In the genomic region with DNA sequence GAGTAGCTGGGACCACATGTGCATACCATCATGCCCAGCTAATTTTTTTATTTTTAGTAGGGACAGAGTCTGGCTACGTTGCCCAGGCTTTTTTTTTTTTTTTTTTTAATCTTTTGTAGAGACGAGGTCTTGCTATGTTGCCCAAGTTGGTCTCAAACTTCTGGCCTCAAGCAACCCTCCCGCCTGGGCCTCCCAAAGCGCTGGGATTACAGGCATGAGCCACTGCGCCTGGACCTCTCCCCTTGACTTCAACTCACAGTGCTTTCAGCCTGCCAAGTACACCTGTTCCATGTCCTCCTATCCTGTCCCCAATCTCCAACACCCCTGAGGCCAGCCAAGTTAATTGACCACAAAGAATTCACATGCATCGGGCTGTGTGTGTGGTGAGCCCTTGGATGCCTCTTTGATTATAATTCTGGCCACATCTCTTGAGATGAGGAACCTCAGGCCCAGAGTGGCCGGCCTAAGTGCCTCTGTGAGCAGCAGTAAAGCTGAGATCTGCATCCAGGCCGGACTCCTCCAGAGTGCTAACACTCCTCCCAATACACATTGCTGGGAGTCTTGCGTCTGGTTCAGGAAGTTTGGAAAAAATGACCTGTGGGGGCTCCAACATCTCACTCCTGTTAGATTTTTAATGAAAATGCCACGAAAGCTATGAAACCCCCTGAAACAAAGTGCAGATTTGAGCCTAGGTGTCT, we compare ENCODE assay signal across 12 cellular contexts. TPM values are rescaled to one million over a fixed set of nuclear protein-coding genes. Genes with fewer than 3 reads are reported as not detected.
DNase-seq lines count a peak whose midpoint lies in the region; ATAC-seq and TF ChIP-seq lines count a peak whose summit lies in the region.
"Had no signal": no experiment of that assay in that cellular context is flagged by ENCODE, and none has a peak within 500 bp of the region (broad histone marks: within the 10 kb centered on the region; RNA-seq: fewer than 3 reads in every experiment).

No MANE protein-coding gene starts in this region.

- peak overlapping the region; percentile 66 for H3K4me3 Mint-ChIP-seq in activated B cell treated with CpG ODN at 0.5 μM for 24 hours

- H3K27ac Mint-ChIP-seq in activated B cell treated with CpG ODN at 0.5 μM for 24 hours: peak overlapping the region; percentile 87

- H3K4me3 ChIP-seq in BLaER1: no peak overlapping the region
- no peak overlapping the region for H3K4me3 ChIP-seq in mucosa of descending colon
- H3K4me3 ChIP-seq: transverse colon had no signal

- no peaks in the 10 kb centered on the region for H3K27me3 Mint-ChIP-seq in activated B cell treated with CpG ODN at 0.5 μM for 24 hours

- H3K36me3 ChIP-seq in BLaER1 (peaks cover 65% of the 10 kb centered on the region), mucosa of descending colon (ENCODE audit: low read depth) (no peaks in the 10 kb centered on the region)
- H3K36me3 ChIP-seq: transverse colon had no signal

- H3K9ac ChIP-seq in BLaER1: no peak overlapping the region

- H4K20me1 ChIP-seq in BLaER1: peaks cover 100% of the 10 kb centered on the region

- intact Hi-C loops in activated B cell treated with CpG ODN at 0.5 μM for 24 hours (cut with micrococcal nuclease): loop anchor here (1.0 to 10.0 kb wide), 5 partner anchors 10 to 325 kb away; partner anchors contain the start of genes COX6A1 and RPLP0
- intact Hi-C loops in mucosa of descending colon (cut with DNase I, micrococcal nuclease): no loop called here

- H3K9me3 Mint-ChIP-seq in activated B cell treated with CpG ODN at 0.5 μM for 24 hours: no peaks in the 10 kb centered on the region

- peaks cover 59% of the 10 kb centered on the region for H3K4me1 Mint-ChIP-seq in activated B cell treated with CpG ODN at 0.5 μM for 24 hours

- H3K27me3 ChIP-seq in BLaER1: no peaks in the 10 kb centered on the region
- H3K27me3 ChIP-seq: transverse colon had no signal

- no peak for TF ChIP-seq CTCF in activated B cell treated with CpG ODN at 0.5 μM for 24 hours (IDR thresholded peaks at IDR 0.05)
- TF ChIP-seq CTCF in mucosa of descending colon (IDR thresholded peaks at IDR 0.05): no peak

- ATAC-seq in activated B cell treated with CpG ODN at 0.5 μM for 24 hours (ENCODE audit: low read depth): no peak
- no peak for ATAC-seq in HG03460 (IDR thresholded peaks at IDR 0.05; ENCODE audit: unreplicated experiment)
- ATAC-seq in mucosa of descending colon: no peak

- peaks cover 52% of the 10 kb centered on the region for H3K36me3 Mint-ChIP-seq in activated B cell treated with CpG ODN at 0.5 μM for 24 hours (ENCODE audit: low read depth)

- POLR2A ChIA-PET in activated B cell treated with CpG ODN at 0.5 μM for 24 hours (lab: Charles Lee): interaction anchor here (0.6 to 2.2 kb wide), 3 partner anchors 10 to 91 kb away, joined by 3 to 20 read pairs (median 11); partner anchors contain the start of gene RPLP0

- H3K4me1 ChIP-seq in BLaER1 (peaks cover 75% of the 10 kb centered on the region), mucosa of descending colon (ENCODE audit: low read depth) (peaks cover 9% of the 10 kb centered on the region)

- H3K4me2 ChIP-seq in BLaER1: peak overlapping the region; percentile 95

- CTCF ChIA-PET in activated B cell treated with CpG ODN at 0.5 μM for 24 hours (lab: Charles Lee): interaction anchor here (1.5 kb wide), 1 partner anchor 23 kb away, joined by 5 read pairs; no protein-coding TSS in a partner anchor

- no peaks in the 10 kb centered on the region for H3K9me3 ChIP-seq in BLaER1
- H3K9me3 ChIP-seq in mucosa of descending colon: no peaks in the 10 kb centered on the region
- H3K9me3 ChIP-seq: transverse colon had no signal

- no peak overlapping the region for H3K27ac ChIP-seq in BLaER1

- peak; percentile 73 for DNase-seq in ELF-1 (ENCODE audit: low read depth, low spot score)
- no peak for DNase-seq in activated B cell treated with CpG ODN at 0.5 μM for 24 hours
- DNase-seq in left kidney (ENCODE audit: low read depth, low spot score): peak; percentile 49
- no peak for DNase-seq in NOMO-1 treated with dmso at 0.1 percent for 144 hours (lab: John Stamatoyannopoulos, UW; ENCODE audit: unreplicated experiment)
- DNase-seq in mucosa of descending colon: no peak
- no peak for DNase-seq in activated CD8-positive, alpha-beta memory T cell treated with anti-CD3 and anti-CD28 coated beads for 24 hours
- DNase-seq: activated naive CD4-positive, alpha-beta T cell treated with Interleukin-2 at 50 U/mL for 16 hours; NCI-H146; NCI-H748 treated with DMSO at 0.1 percent for 48 hours had no signal

RNA-seq across cellular contexts. Expression of gene RAB35, which starts 6.8 kb away (rescaled TPM):
- total RNA-seq in activated B cell treated with CpG ODN at 0.5 μM for 24 hours (43.8 and 45.6 TPM in 2 replicates), mucosa of descending colon (10 to 100 TPM; 50.1 to 56.5 (median 51.3) TPM)

Comparison
In these comparisons a context has a peak if more than half of its experiments do, and no peak if none do; other contexts are left out.
1. DNase-seq: peak in ELF-1 (single experiment) and left kidney (single experiment); none in activated B cell treated with CpG ODN at 0.5 μM for 24 hours (single experiment), NOMO-1 treated with dmso at 0.1 percent for 144 hours (single experiment), mucosa of descending colon (0 of 3) and activated CD8-positive, alpha-beta memory T cell treated with anti-CD3 and anti-CD28 coated beads for 24 hours (single experiment).